In genomic region chr5:71860048-71860447, GRCh38 we compare ENCODE assay signal across 15 cellular contexts.
DNase-seq lines count a peak whose midpoint lies in the region; ATAC-seq and TF ChIP-seq lines count a peak whose summit lies in the region.
"Had no signal": no experiment of that assay in that cellular context is flagged by ENCODE, and none has a peak within 500 bp of the region (broad histone marks: within the 10 kb centered on the region; RNA-seq: fewer than 3 reads in every experiment).

No MANE protein-coding gene starts in this region.

- DNase-seq in H7 (peak; percentile 45), dermis blood vessel endothelial cell (peak; percentile 48), fibroblast of pulmonary artery (ENCODE audit: low read depth) (peak; percentile 33), mesendoderm (peak; percentile 85), GF-D8 (lab: John Stamatoyannopoulos, UW) (no peak)
- DNase-seq: 8988T; AML-193; Caco-2; CD8-positive, alpha-beta memory T cell; DMS53; HCEC 1CT; IMR-90 had no signal

- WGBS in mesendoderm (ENCODE audit: extremely low coverage, insufficient coverage, low lambda C conversion rate), result no CpG with 5 or more reads among the region's 3 CpGs

- H3K79me1 ChIP-seq in mesendoderm (ENCODE audit: low read length), result no peaks in the 10 kb centered on the region

- no peak overlapping the region for H3K18ac ChIP-seq in mesendoderm (ENCODE audit: low read length)

- no peak overlapping the region for H4K5ac ChIP-seq in mesendoderm (ENCODE audit: low read length)

- H3K27ac ChIP-seq in mesendoderm (ENCODE audit: low read depth, low read length), result no peak overlapping the region
- H3K27ac ChIP-seq: BLaER1 had no signal

- H3K4me3 ChIP-seq in H7 (ENCODE audit: insufficient read depth, low read depth, low read length) (no peak overlapping the region), fibroblast of pulmonary artery (replicated peaks; ENCODE audit: low read depth, low read length) (no peak overlapping the region), mesendoderm (ENCODE audit: low read length) (no peak overlapping the region)
- H3K4me3 ChIP-seq: BLaER1 had no signal

- no peak overlapping the region for H3K23ac ChIP-seq in mesendoderm (ENCODE audit: low read length)

- H3K4me2 ChIP-seq in mesendoderm (ENCODE audit: low read length), result no peak overlapping the region
- H3K4me2 ChIP-seq: BLaER1 had no signal

- no peak overlapping the region for H3K56ac ChIP-seq in mesendoderm (ENCODE audit: low read length)

- no peaks in the 10 kb centered on the region for H3K4me1 ChIP-seq in mesendoderm (ENCODE audit: control insufficient read depth, low read depth, low read length)
- H3K4me1 ChIP-seq: BLaER1, Caco-2 had no signal

- H3K36me3 ChIP-seq in H7 (replicated peaks; ENCODE audit: control insufficient read depth, insufficient read depth, low read length) (no peaks in the 10 kb centered on the region), mesendoderm (ENCODE audit: control insufficient read depth, insufficient read depth, low read length) (no peaks in the 10 kb centered on the region)
- H3K36me3 ChIP-seq: BLaER1 had no signal

- TF ChIP-seq CTCF in fibroblast of pulmonary artery (IDR thresholded peaks at IDR 0.05; ENCODE audit: low read length, missing control alignments), result no peak

- H3K4ac ChIP-seq in mesendoderm (ENCODE audit: low read depth, low read length), result no peak overlapping the region

- H3K27me3 ChIP-seq in H7 (ENCODE audit: control insufficient read depth, insufficient read depth, low read length), result no peaks in the 10 kb centered on the region
- H3K27me3 ChIP-seq in mesendoderm (ENCODE audit: insufficient read depth, low read length, poor library complexity), result no peaks in the 10 kb centered on the region
- H3K27me3 ChIP-seq: BLaER1 had no signal

- no peak overlapping the region for H4K8ac ChIP-seq in mesendoderm (ENCODE audit: low read depth, low read length)

- H2BK120ac ChIP-seq in mesendoderm (ENCODE audit: low read depth, low read length), result no peak overlapping the region

- no peak overlapping the region for H3K9ac ChIP-seq in mesendoderm (ENCODE audit: low read length)
- H3K9ac ChIP-seq: BLaER1 had no signal

- H3K79me2 ChIP-seq in mesendoderm (ENCODE audit: control insufficient read depth, insufficient read depth, low read length), result no peaks in the 10 kb centered on the region

- no peak overlapping the region for H2AK5ac ChIP-seq in mesendoderm (ENCODE audit: low read length)

- ATAC-seq in HG02840 (IDR thresholded peaks at IDR 0.05; ENCODE audit: low FRiP score, unreplicated experiment), result no peak
- no peak for ATAC-seq in HG03520 (IDR thresholded peaks at IDR 0.05; ENCODE audit: unreplicated experiment)

- no peak overlapping the region for H2BK15ac ChIP-seq in mesendoderm (replicated peaks; ENCODE audit: low read depth)

- H2BK5ac ChIP-seq in mesendoderm (ENCODE audit: low read length), result no peak overlapping the region
